In genomic region chr2:144519597-144519933, GRCh38 we compare ENCODE assay signal across 1 cellular context.
TF ChIP-seq lines count a peak whose summit lies in the region.

No MANE protein-coding gene starts in this region.

TF ChIP-seq in K562, 482 proteins besides CTCF, POLR2A, EP300 and RAD21 (continued from another document):
- TF ChIP-seq ATF3 (IDR thresholded peaks at IDR 0.05): no peak
- no peak for TF ChIP-seq ATF3 (CRISPR knock-in tag; conservative IDR thresholded peaks at IDR 0.05)
- TF ChIP-seq BRD4 (IDR thresholded peaks at IDR 0.05): peak; percentile 74; the same call in 1 of the 2 replicates
- TF ChIP-seq SNIP1 (IDR thresholded peaks at IDR 0.05; ENCODE audit: low read depth): no peak
- TF ChIP-seq NCOA4 (IDR thresholded peaks at IDR 0.05; ENCODE audit: partially characterized antibody): peak; percentile 48
- peak; percentile 30; the same call in 1 of the 2 replicates for TF ChIP-seq MTF1 (CRISPR knock-in tag; IDR thresholded peaks at IDR 0.05; ENCODE audit: borderline replicate concordance)
- TF ChIP-seq MAX (CRISPR knock-in tag; IDR thresholded peaks at IDR 0.05): no peak
- peak; percentile 72 for TF ChIP-seq CHD1 (IDR thresholded peaks at IDR 0.05; ENCODE audit: low read length)
- TF ChIP-seq ARHGAP35 (IDR thresholded peaks at IDR 0.05; ENCODE audit: partially characterized antibody): peak; percentile 6
- 0 out of 2 replicates have a peak, but pooled peaks have one; percentile 47 for TF ChIP-seq HBP1 (CRISPR knock-in tag; IDR thresholded peaks at IDR 0.05)
- TF ChIP-seq TCFL5 (CRISPR knock-in tag; conservative IDR thresholded peaks at IDR 0.05): no peak
- TF ChIP-seq SP1 (CRISPR knock-in tag; IDR thresholded peaks at IDR 0.05): no peak
- peak; percentile 77 for TF ChIP-seq ZNF512 (tag; IDR thresholded peaks at IDR 0.05)
- TF ChIP-seq ELF4 (CRISPR knock-in tag; IDR thresholded peaks at IDR 0.05): 0 out of 2 replicates have a peak, but pooled peaks have one; percentile 15
